Comparison of ENCODE assay signal across 26 cellular contexts in the genomic region with DNA sequence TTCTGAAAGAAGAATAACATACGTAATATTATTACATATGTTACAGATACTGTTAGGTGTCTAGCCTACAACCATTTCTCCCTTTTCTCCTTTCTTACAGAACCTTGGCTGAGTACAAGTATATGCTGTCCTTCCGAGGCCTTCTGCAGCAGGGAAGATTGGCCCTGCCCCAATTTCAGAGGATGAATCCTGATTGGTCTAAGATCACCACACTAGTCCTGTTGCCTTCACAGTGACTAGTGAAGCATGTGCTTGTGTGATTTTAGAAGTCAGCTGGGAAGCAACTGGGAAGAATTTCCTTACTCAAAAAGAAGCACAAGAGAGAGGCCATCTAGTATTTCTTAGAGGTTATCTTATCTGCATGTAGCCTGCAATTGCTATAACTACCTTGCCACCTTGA. TPM values are rescaled to one million over a fixed set of nuclear protein-coding genes. Genes with fewer than 3 reads are reported as not detected.
DNase-seq lines count a peak whose midpoint lies in the region; ATAC-seq and TF ChIP-seq lines count a peak whose summit lies in the region.
"Had no signal": no experiment of that assay in that cellular context is flagged by ENCODE, and none has a peak within 500 bp of the region (broad histone marks: within the 10 kb centered on the region; RNA-seq: fewer than 3 reads in every experiment).

No MANE protein-coding gene starts in this region.

- TF ChIP-seq CTCF in cardiac fibroblast (IDR thresholded peaks at IDR 0.05; ENCODE audit: low read depth, low read length): no peak
- no peak for TF ChIP-seq CTCF in mesothelial cell of epicardium (IDR thresholded peaks at IDR 0.05; ENCODE audit: unreplicated experiment)

- no peaks in the 10 kb centered on the region for H3K36me3 Mint-ChIP-seq in mesothelial cell of epicardium
- H3K36me3 Mint-ChIP-seq: brain; CD4-positive, alpha-beta memory T cell had no signal

- in situ Hi-C loops in Caki2 (cut with HindIII; ENCODE audit: low pct_unique_long_range_greater_than_20kb, low sequenced_read_pairs): no loop called here

- no peak overlapping the region for H3K4me3 ChIP-seq in cardiac fibroblast (replicated peaks in 1 of 2; ENCODE audit: low read depth in 2 of 2, low read length in 2 of 2)
- H3K4me3 ChIP-seq: psoas muscle, transverse colon had no signal

- no peak overlapping the region for H3K4me3 Mint-ChIP-seq in mesothelial cell of epicardium
- H3K4me3 Mint-ChIP-seq: brain; CD4-positive, alpha-beta memory T cell; H9; stimulated activated naive CD8-positive, alpha-beta T cell treated with anti-CD3 and anti-CD28 coated beads, Interleukin-15, amount 100 ng/mL, for 72 hours had no signal

- no peak for ATAC-seq in GM19463 (IDR thresholded peaks at IDR 0.05; ENCODE audit: unreplicated experiment)
- ATAC-seq: left lobe of liver; psoas muscle; stimulated activated naive CD8-positive, alpha-beta T cell treated with anti-CD3 and anti-CD28 coated beads, Interleukin-15, amount 100 ng/mL, for 72 hours had no signal

- DNase-seq in Caki2 (ENCODE audit: low read depth): peak; percentile 38
- DNase-seq in HEK293T (ENCODE audit: extremely low spot score): peak; percentile 14
- DNase-seq in cardiac fibroblast (ENCODE audit: low read depth in 2 of 2): peak; percentile 12 to 50
- DNase-seq in iris pigment epithelial cell (ENCODE audit: low read depth): peak; percentile 12
- no peak for DNase-seq in NCI-H1105 treated with DMSO at 0.1 percent for 48 hours (lab: John Stamatoyannopoulos, UW)
- no peak for DNase-seq in stimulated activated CD4-positive, alpha-beta T cell treated with anti-CD3 and anti-CD28 coated beads, Interleukin-15, amount 100 ng/mL, for 24 hours
- no peak for DNase-seq in mesothelial cell of epicardium (ENCODE audit: low spot score in 2 of 2, unreplicated experiment in 2 of 2)
- DNase-seq: activated CD8-positive, alpha-beta memory T cell treated with anti-CD3 and anti-CD28 coated beads, Interleukin-2, amount 50 U/mL, for 48 hours; activated effector memory CD4-positive, alpha-beta T cell treated with Interleukin-2 at 50 U/mL for 16 hours; CD4-positive, alpha-beta memory T cell; DMS53; foreskin melanocyte; H9; MM.1S; NCI-H1436 treated with DMSO at 0.1 percent for 48 hours; NCI-H524 treated with DMSO at 0.1 percent for 48 hours; psoas muscle; SHP77 treated with DMSO at 0.1 percent for 48 hours; small intestine; stimulated activated CD4-positive, alpha-beta T cell treated with anti-CD3 and anti-CD28 coated beads, Interleukin-4, amount 100 ng/mL, for 1 hour; stimulated activated naive CD8-positive, alpha-beta T cell treated with anti-CD3 and anti-CD28 coated beads, Interleukin-15, amount 100 ng/mL, for 72 hours; T-helper 1 cell; transverse colon had no signal

- POLR2A ChIA-PET in HEK293T (lab: Yijun Ruan, JAX): no interaction called here

- peaks cover 33% of the 10 kb centered on the region for H3K27me3 Mint-ChIP-seq in mesothelial cell of epicardium (ENCODE audit: low read depth)
- H3K27me3 Mint-ChIP-seq: brain had no signal

- no peak overlapping the region for H3K27ac Mint-ChIP-seq in mesothelial cell of epicardium
- H3K27ac Mint-ChIP-seq: brain; CD4-positive, alpha-beta memory T cell; H9; stimulated activated naive CD8-positive, alpha-beta T cell treated with anti-CD3 and anti-CD28 coated beads, Interleukin-15, amount 100 ng/mL, for 72 hours had no signal

- CTCF ChIA-PET in HEK293T (lab: Yijun Ruan, JAX): no interaction called here

- H3K4me1 Mint-ChIP-seq in mesothelial cell of epicardium: peaks cover 2% of the 10 kb centered on the region
- H3K4me1 Mint-ChIP-seq: brain; stimulated activated naive CD8-positive, alpha-beta T cell treated with anti-CD3 and anti-CD28 coated beads, Interleukin-15, amount 100 ng/mL, for 72 hours had no signal

- H3K9me3 Mint-ChIP-seq in mesothelial cell of epicardium: peaks cover 5% of the 10 kb centered on the region
- H3K9me3 Mint-ChIP-seq: brain, H9 had no signal

TF ChIP-seq in HEK293T, 16 proteins besides CTCF, POLR2A, EP300 and RAD21:
- no peak for TF ChIP-seq FOXM1 (IDR thresholded peaks at IDR 0.05; ENCODE audit: borderline replicate concordance)
- no peak for TF ChIP-seq FOXK2 (IDR thresholded peaks at IDR 0.05)
- no peak for TF ChIP-seq LEF1 (IDR thresholded peaks at IDR 0.05; ENCODE audit: borderline replicate concordance)
- TF ChIP-seq SP1 (IDR thresholded peaks at IDR 0.05): no peak
- no peak for TF ChIP-seq TARDBP (IDR thresholded peaks at IDR 0.05)
- no peak for TF ChIP-seq NFRKB (IDR thresholded peaks at IDR 0.05)
- TF ChIP-seq, protein P1, sequence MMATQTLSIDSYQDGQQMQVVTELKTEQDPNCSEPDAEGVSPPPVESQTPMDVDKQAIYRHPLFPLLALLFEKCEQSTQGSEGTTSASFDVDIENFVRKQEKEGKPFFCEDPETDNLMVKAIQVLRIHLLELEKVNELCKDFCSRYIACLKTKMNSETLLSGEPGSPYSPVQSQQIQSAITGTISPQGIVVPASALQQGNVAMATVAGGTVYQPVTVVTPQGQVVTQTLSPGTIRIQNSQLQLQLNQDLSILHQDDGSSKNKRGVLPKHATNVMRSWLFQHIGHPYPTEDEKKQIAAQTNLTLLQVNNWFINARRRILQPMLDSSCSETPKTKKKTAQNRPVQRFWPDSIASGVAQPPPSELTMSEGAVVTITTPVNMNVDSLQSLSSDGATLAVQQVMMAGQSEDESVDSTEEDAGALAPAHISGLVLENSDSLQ (IDR thresholded peaks at IDR 0.05): no peak
- TF ChIP-seq L3MBTL2 (conservative IDR thresholded peaks at IDR 0.05): no peak
- TF ChIP-seq ELF4 (IDR thresholded peaks at IDR 0.05): no peak
- TF ChIP-seq ARNT (IDR thresholded peaks at IDR 0.05): no peak
- TF ChIP-seq HDGF (IDR thresholded peaks at IDR 0.05; ENCODE audit: borderline replicate concordance): no peak
- no peak for TF ChIP-seq FOXA1 (IDR thresholded peaks at IDR 0.05)
- TF ChIP-seq CTBP1 (IDR thresholded peaks at IDR 0.05; ENCODE audit: borderline replicate concordance): no peak
- no peak for TF ChIP-seq ZNF384 (IDR thresholded peaks at IDR 0.05)
- no peak for TF ChIP-seq SUZ12 (IDR thresholded peaks at IDR 0.05)
- no peak for TF ChIP-seq BHLHE40 (IDR thresholded peaks at IDR 0.05; ENCODE audit: borderline replicate concordance)

RNA-seq across cellular contexts. Expression of a gene that starts 30.6 kb away (rescaled TPM):
- 1.1 and 3.6 TPM in 2 replicates for total RNA-seq in Caki2 (2014; rRNA removed; shearing (Covaris generic); ENCODE audit: low replicate concordance)
- 29.2 to 32.8 TPM (median 30.2 TPM) in 3 replicates for total RNA-seq in mesothelial cell of epicardium
- total RNA-seq: CD4-positive, alpha-beta memory T cell had no signal

Comparison
In these comparisons a context has a peak if more than half of its experiments do, and no peak if none do; other contexts are left out.
1. DNase-seq: peak in Caki2 (single experiment), HEK293T (single experiment), cardiac fibroblast (2 of 2) and iris pigment epithelial cell (single experiment); none in NCI-H1105 treated with DMSO at 0.1 percent for 48 hours (single experiment), stimulated activated CD4-positive, alpha-beta T cell treated with anti-CD3 and anti-CD28 coated beads, Interleukin-15, amount 100 ng/mL, for 24 hours (single experiment) and mesothelial cell of epicardium (0 of 2).